In the genomic region with DNA sequence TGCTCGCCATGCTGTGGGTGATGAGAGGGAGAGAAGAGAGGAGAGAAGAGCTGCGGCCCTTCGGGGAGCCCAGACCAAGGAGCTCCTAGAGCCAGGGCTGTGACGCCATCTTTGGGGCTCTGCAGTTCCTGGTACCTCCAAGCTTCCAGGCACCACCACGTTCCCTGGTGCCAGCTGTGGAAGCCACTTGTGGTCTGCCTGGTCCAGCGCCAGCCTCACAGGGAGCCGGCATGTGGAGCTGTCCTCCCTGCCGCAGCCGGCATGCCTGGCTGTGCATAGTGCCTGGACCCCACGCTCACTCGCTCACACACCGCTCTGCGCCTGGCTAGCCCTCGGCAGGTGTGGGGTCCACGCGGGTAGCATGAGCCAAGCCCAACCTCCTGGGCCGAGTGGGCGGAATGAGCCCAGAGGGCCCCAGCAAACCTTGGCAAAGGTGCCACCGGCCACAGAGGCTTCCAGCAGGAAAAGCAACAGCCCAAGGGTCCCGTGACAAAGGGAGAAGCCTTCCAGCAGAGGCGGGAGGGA, we compare ENCODE assay signal across 23 cellular contexts. TPM values are rescaled to one million over a fixed set of nuclear protein-coding genes. Genes with fewer than 3 reads are reported as not detected.
"Had no signal": no experiment of that assay in that cellular context is flagged by ENCODE, and none has a peak within 500 bp of the region (broad histone marks: within the 10 kb centered on the region; RNA-seq: fewer than 3 reads in every experiment).

No MANE protein-coding gene starts in this region.

- DNase-seq: IMR-90, KG1, MG63, NCI-H1092, NCI-H1105 treated with DMSO at 0.1 percent for 48 hours, NCI-H1417 treated with DMSO at 0.1 percent for 48 hours, NCI-H146, NCI-H1694 treated with DMSO at 0.1 percent for 48 hours, NCI-H1930, NCI-H2081, NCI-H2171, NCI-H226, NCI-H446, NCI-H510A, NCI-H524 treated with DMSO at 0.1 percent for 48 hours, NCI-H69, NCI-H774, RPMI8226, SHP77, SK-N-SH had no signal

RNA-seq across cellular contexts. Expression of gene CHRNA4, which starts 19.3 kb away (rescaled TPM):
- total RNA-seq: HepG2, HT1080, IMR-90, SK-MEL-5 had no signal
- polyA plus RNA-seq: HepG2, IMR-90, SK-N-SH had no signal
